ENCODE assay signal across 26 cellular contexts in the genomic region with DNA sequence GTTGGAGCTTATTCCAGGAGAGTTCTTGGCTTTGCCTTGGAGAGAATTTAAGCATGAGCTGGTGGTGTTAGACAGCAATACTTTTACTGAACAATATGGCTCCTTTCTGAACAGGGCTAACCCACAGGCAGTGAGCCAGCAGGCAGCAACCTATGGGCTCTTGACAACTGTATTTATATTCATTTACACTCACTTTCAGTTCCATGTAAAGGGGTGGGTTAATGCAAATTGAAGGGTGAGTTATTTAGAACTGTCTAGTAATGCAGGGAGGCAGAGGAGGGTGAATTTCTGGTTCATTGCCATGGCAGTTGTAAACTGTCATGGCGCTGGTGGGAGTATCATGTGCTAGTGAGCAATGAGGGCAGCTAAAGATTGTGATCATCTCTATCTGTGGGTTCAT. TPM values are rescaled to one million over a fixed set of nuclear protein-coding genes. Genes with fewer than 3 reads are reported as not detected.
DNase-seq lines count a peak whose midpoint lies in the region; ATAC-seq and TF ChIP-seq lines count a peak whose summit lies in the region.
"Had no signal": no experiment of that assay in that cellular context is flagged by ENCODE, and none has a peak within 500 bp of the region (broad histone marks: within the 10 kb centered on the region; RNA-seq: fewer than 3 reads in every experiment).

No MANE protein-coding gene starts in this region.

- no peaks in the 10 kb centered on the region for H3K27me3 ChIP-seq in OCI-LY3 (ENCODE audit: low read depth, low read length)
- H3K27me3 ChIP-seq in sigmoid colon = no peaks in the 10 kb centered on the region
- H3K27me3 ChIP-seq: ovary, uterus had no signal

- DNase-seq in NCI-H2171 treated with DMSO at 0.1 percent for 48 hours (lab: John Stamatoyannopoulos, UW) = no peak
- DNase-seq in EL = no peak
- DNase-seq in sigmoid colon = no peak
- no peak for DNase-seq in SHP77 (lab: John Stamatoyannopoulos, UW)
- DNase-seq: ACHN; activated CD8-positive, alpha-beta memory T cell treated with anti-CD3 and anti-CD28 coated beads for 24 hours; adrenal gland; effector memory CD4-positive, alpha-beta T cell; head of caudate nucleus; Kasumi-1; naive thymus-derived CD4-positive, alpha-beta T cell; NCI-H446; ovary; stimulated activated CD4-positive, alpha-beta T cell treated with anti-CD3 and anti-CD28 coated beads, Interleukin-2, amount 100 ng/mL, for 24 hours; uterus had no signal

- H3K4me2 ChIP-seq in OCI-LY3 (ENCODE audit: low read length) = peak overlapping the region; percentile 6; the same call in 1 of the 2 replicates

- peaks cover 32% of the 10 kb centered on the region for H3K4me1 ChIP-seq in OCI-LY3 (ENCODE audit: low read length)
- H3K4me1 ChIP-seq in sigmoid colon = no peaks in the 10 kb centered on the region
- H3K4me1 ChIP-seq: adrenal gland, uterus had no signal

- TF ChIP-seq POLR2A in sigmoid colon (IDR thresholded peaks at IDR 0.05) = no peak

- H3K27ac ChIP-seq in OCI-LY3 (ENCODE audit: low read length) = peak overlapping the region; percentile 45
- no peak overlapping the region for H3K27ac ChIP-seq in sigmoid colon
- H3K27ac ChIP-seq: adrenal gland, ovary, uterus, VCaP had no signal

- intact Hi-C loops in sigmoid colon (cut with DNase I) = no loop called here

- WGBS in sigmoid colon, 2 donors = 72 to 73% methylated on average over 1 of the region's 1 CpG

- TF ChIP-seq EP300 in sigmoid colon (IDR thresholded peaks at IDR 0.05) = no peak

- H4K20me1 ChIP-seq in OCI-LY3 (ENCODE audit: insufficient read depth, low read length) = no peaks in the 10 kb centered on the region

- H3K36me3 ChIP-seq in OCI-LY3 (replicated peaks; ENCODE audit: low read depth, low read length) (no peaks in the 10 kb centered on the region), sigmoid colon (no peaks in the 10 kb centered on the region)
- H3K36me3 ChIP-seq: adrenal gland, ovary, uterus had no signal

- H2AFZ ChIP-seq in OCI-LY3 (ENCODE audit: low read depth, low read length) = 0 out of 2 replicates have a peak overlapping the region, but pooled peaks have one; percentile 21

- H3K4me3 ChIP-seq in OCI-LY3 (ENCODE audit: low read length) (no peak overlapping the region), sigmoid colon (no peak overlapping the region)
- H3K4me3 ChIP-seq: adrenal gland, ovary, uterus had no signal

- no peaks in the 10 kb centered on the region for H3K79me2 ChIP-seq in OCI-LY3 (ENCODE audit: low read length)

- no peaks in the 10 kb centered on the region for H3K9me3 ChIP-seq in OCI-LY3 (ENCODE audit: insufficient read depth, low read length)
- no peaks in the 10 kb centered on the region for H3K9me3 ChIP-seq in sigmoid colon
- H3K9me3 ChIP-seq: adrenal gland, ovary, uterus had no signal

- no peak overlapping the region for H3K9ac ChIP-seq in OCI-LY3 (ENCODE audit: low read length)

- ATAC-seq in GM18858 (IDR thresholded peaks at IDR 0.05; ENCODE audit: unreplicated experiment) = peak; percentile 73
- ATAC-seq in GM21717 (IDR thresholded peaks at IDR 0.05; ENCODE audit: unreplicated experiment) = peak; percentile 71
- peak; percentile 60 for ATAC-seq in HG03159 (IDR thresholded peaks at IDR 0.05; ENCODE audit: unreplicated experiment)
- ATAC-seq: HCT116; naive thymus-derived CD4-positive, alpha-beta T cell; Right ventricle myocardium inferior had no signal

- no peak for TF ChIP-seq CTCF in OCI-LY3 (IDR thresholded peaks at IDR 0.05; ENCODE audit: low read depth, low read length)
- no peak for TF ChIP-seq CTCF in sigmoid colon (IDR thresholded peaks at IDR 0.05)

RNA-seq across cellular contexts. Expression of gene FOXR2, which starts 15.7 kb away (rescaled TPM):
- total RNA-seq in sigmoid colon = not detected
- polyA plus RNA-seq in sigmoid colon = not detected
- total RNA-seq: adrenal gland; cardiac septum; fibroblast of lung; lung microvascular endothelial cell; naive thymus-derived CD4-positive, alpha-beta T cell; ovary; Right ventricle myocardium inferior; T-helper 1 cell treated with Interleukin-12 subunit alpha and Interleukin-12 subunit beta and Interleukin-4 antibody, amounts not matched to agents 30 ng/mL and 1 ng/mL, for 36 hours; uterus had no signal
- polyA plus RNA-seq: adrenal gland; fibroblast of lung; naive thymus-derived CD4-positive, alpha-beta T cell; ovary had no signal
